In genomic region chr17:50171371-50172071, GRCh38 we compare ENCODE assay signal across 1 cellular context.
TF ChIP-seq lines count a peak whose summit lies in the region.

No MANE protein-coding gene starts in this region.

TF ChIP-seq in GM12891, 5 proteins besides CTCF, POLR2A, EP300 and RAD21 (continued from another document):
- TF ChIP-seq PAX5 (IDR thresholded peaks at IDR 0.05; ENCODE audit: insufficient read depth, low read length, severe bottlenecking): no peak
- no peak for TF ChIP-seq POLR2AphosphoS5 (IDR thresholded peaks at IDR 0.05; ENCODE audit: low read depth, low read length)
- TF ChIP-seq POU2F2 (IDR thresholded peaks at IDR 0.05; ENCODE audit: low read depth, low read length): no peak
